34 cellular contexts compared by ENCODE assay signal in the genomic region with DNA sequence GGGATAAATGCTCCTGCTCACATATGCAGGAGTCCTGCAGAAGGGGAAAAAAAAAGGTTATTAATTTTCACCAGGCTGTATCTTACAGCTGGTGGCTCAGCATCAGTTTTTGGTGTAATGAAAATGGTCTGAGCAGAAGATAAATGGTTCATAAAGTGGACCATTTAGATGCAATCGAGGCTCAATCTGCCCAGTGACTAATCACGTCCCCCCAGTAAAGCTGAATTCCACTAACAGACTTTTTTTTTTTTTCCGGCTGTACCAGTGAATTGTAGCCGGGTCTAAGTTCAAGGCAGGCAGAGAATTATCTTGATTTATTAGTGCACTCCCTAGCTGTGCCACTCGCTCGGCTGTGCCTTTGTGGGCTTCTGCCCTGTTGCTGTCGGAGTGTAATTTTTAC.
"Had no signal": no experiment of that assay in that cellular context is flagged by ENCODE, and none has a peak within 500 bp of the region (broad histone marks: within the 10 kb centered on the region; RNA-seq: fewer than 3 reads in every experiment).

No MANE protein-coding gene starts in this region.

- H3K4me3 Mint-ChIP-seq: activated B cell treated with CpG ODN at 0.5 μM for 24 hours; activated CD4-positive, alpha-beta memory T cell treated with anti-CD3 and anti-CD28 coated beads, Interleukin-2, amount 10 ng/mL, durations not matched to agents 7 days and 5 days; activated naive CD8-positive, alpha-beta T cell treated with anti-CD3 and anti-CD28 coated beads for 36 hours; activated T-cell treated with anti-CD3 and anti-CD28 coated beads, Interleukin-2, amount 50 U/mL, for 72 hours; activated T-helper 17 cell treated with anti-CD3 and anti-CD28 coated beads, Interleukin-2, amount 50 U/mL, for 72 hours; central memory CD8-positive, alpha-beta T cell had no signal

- H3K36me3 ChIP-seq: cardiac muscle cell, SJSA1 had no signal

- H3K4me1 Mint-ChIP-seq: activated B cell treated with CpG ODN at 0.5 μM for 24 hours; activated CD4-positive, alpha-beta memory T cell treated with anti-CD3 and anti-CD28 coated beads, Interleukin-2, amount 10 ng/mL, durations not matched to agents 7 days and 5 days; activated naive CD8-positive, alpha-beta T cell treated with anti-CD3 and anti-CD28 coated beads for 36 hours; activated T-helper 17 cell treated with anti-CD3 and anti-CD28 coated beads, Interleukin-2, amount 50 U/mL, for 72 hours; central memory CD8-positive, alpha-beta T cell had no signal

- H3K9ac ChIP-seq: KMS-11 had no signal

- H3K27me3 ChIP-seq: cardiac muscle cell, SJSA1 had no signal

- H3K4me3 ChIP-seq: cardiac muscle cell, SJSA1 had no signal

- ATAC-seq: activated T-cell treated with anti-CD3 and anti-CD28 coated beads, Interleukin-2, amount 50 U/mL, for 72 hours; activated T-helper 17 cell treated with anti-CD3 and anti-CD28 coated beads, Interleukin-2, amount 50 U/mL, for 72 hours; Panc1 had no signal

- H3K4me2 ChIP-seq: KMS-11 had no signal

- H3K9me3 Mint-ChIP-seq: activated B cell treated with CpG ODN at 0.5 μM for 24 hours had no signal

- H3K9me3 ChIP-seq: SJSA1 had no signal

- H3K27ac ChIP-seq: cardiac muscle cell, KMS-11, SJSA1, VCaP had no signal

- H3K4me1 ChIP-seq: SJSA1 had no signal

- H3K36me3 Mint-ChIP-seq: activated naive CD8-positive, alpha-beta T cell treated with anti-CD3 and anti-CD28 coated beads for 36 hours had no signal

- H3K27me3 Mint-ChIP-seq: activated B cell treated with CpG ODN at 0.5 μM for 24 hours; activated CD4-positive, alpha-beta memory T cell treated with anti-CD3 and anti-CD28 coated beads, Interleukin-2, amount 10 ng/mL, durations not matched to agents 7 days and 5 days; activated naive CD8-positive, alpha-beta T cell treated with anti-CD3 and anti-CD28 coated beads for 36 hours; activated T-helper 17 cell treated with anti-CD3 and anti-CD28 coated beads, Interleukin-2, amount 50 U/mL, for 72 hours; central memory CD8-positive, alpha-beta T cell had no signal

- H3K27ac Mint-ChIP-seq: activated B cell treated with CpG ODN at 0.5 μM for 24 hours; activated CD4-positive, alpha-beta memory T cell treated with anti-CD3 and anti-CD28 coated beads, Interleukin-2, amount 10 ng/mL, durations not matched to agents 7 days and 5 days; activated naive CD8-positive, alpha-beta T cell treated with anti-CD3 and anti-CD28 coated beads for 36 hours; activated T-cell treated with anti-CD3 and anti-CD28 coated beads, Interleukin-2, amount 50 U/mL, for 72 hours; activated T-helper 17 cell treated with anti-CD3 and anti-CD28 coated beads, Interleukin-2, amount 50 U/mL, for 72 hours had no signal

- DNase-seq: activated B cell treated with CpG ODN at 0.5 μM for 24 hours; activated CD4-positive, alpha-beta memory T cell treated with anti-CD3 and anti-CD28 coated beads, Interleukin-2, amount 10 ng/mL, durations not matched to agents 7 days and 5 days; activated CD4-positive, alpha-beta T cell treated with anti-CD3 and anti-CD28 coated beads for 4 hours; activated CD4-positive, alpha-beta T cell treated with anti-CD3 and anti-CD28 coated beads, Interleukin-2, amount 50 U/mL, for 1 hour; activated CD4-positive, CD25-positive, alpha-beta regulatory T cell treated with anti-CD3 and anti-CD28 coated beads, Interleukin-2, amount 50 U/mL, for 72 hours; activated effector memory CD4-positive, alpha-beta T cell treated with anti-CD3 and anti-CD28 coated beads, Interleukin-2, amount 50 U/mL, for 16 hours; activated naive CD4-positive, alpha-beta T cell; activated naive CD4-positive, alpha-beta T cell treated with anti-CD3 and anti-CD28 coated beads, Interleukin-2, amount 50 U/mL, for 16 hours; activated naive CD8-positive, alpha-beta T cell treated with anti-CD3 and anti-CD28 coated beads for 36 hours; activated T-cell treated with anti-CD3 and anti-CD28 coated beads, Interleukin-2, amount 50 U/mL, for 1 hour; activated T-cell treated with anti-CD3 and anti-CD28 coated beads, Interleukin-2, amount 50 U/mL, for 72 hours; amniotic stem cell; aorta; MM.1S; MV-4-11; NCI-H1092; NCI-H1436 treated with DMSO at 0.1 percent for 48 hours; NCI-H1694 treated with DMSO at 0.1 percent for 48 hours; NCI-H2029; NCI-H510A treated with DMSO at 0.1 percent for 48 hours; NCI-H526 treated with DMSO at 0.1 percent for 48 hours; NCI-H774; SHP77; SW 1271; T-helper 1 cell; T-helper 2 cell; T-helper 9 cell had no signal
